28 cellular contexts compared by ENCODE assay signal in the genomic region with DNA sequence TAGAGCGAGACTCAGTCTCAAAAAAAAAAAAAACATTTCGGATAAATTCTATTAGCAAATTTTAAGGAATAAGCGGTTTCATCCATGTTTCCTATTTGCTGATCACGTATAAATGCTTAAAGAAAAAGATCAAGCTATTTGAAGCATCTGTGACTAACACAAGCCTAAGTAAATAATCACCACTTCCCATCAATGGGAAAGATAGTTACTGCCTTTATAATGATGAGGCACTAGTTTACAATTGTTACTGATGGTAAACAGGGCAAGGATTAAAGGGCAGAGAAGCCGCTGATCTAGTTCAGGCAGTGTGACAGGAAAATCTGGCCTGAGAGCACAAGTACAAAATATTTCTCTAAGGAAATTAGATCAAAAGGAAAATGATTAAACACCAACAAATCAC. TPM values are rescaled to one million over a fixed set of nuclear protein-coding genes. Genes with fewer than 3 reads are reported as not detected.
"Had no signal": no experiment of that assay in that cellular context is flagged by ENCODE, and none has a peak within 500 bp of the region (broad histone marks: within the 10 kb centered on the region; RNA-seq: fewer than 3 reads in every experiment).

No MANE protein-coding gene starts in this region.

- H3K4me1 ChIP-seq: foreskin keratinocyte, transverse colon, vagina had no signal

- H3K9me3 ChIP-seq: mucosa of descending colon, sigmoid colon, transverse colon, vagina had no signal

- H3K27ac ChIP-seq: foreskin keratinocyte, sigmoid colon, transverse colon, vagina had no signal

- ATAC-seq: foreskin keratinocyte, left ventricle myocardium superior, mucosa of descending colon, WTC11 had no signal

- DNase-seq: activated CD4-positive, alpha-beta T cell treated with anti-CD3 and anti-CD28 coated beads, Interleukin-2, amount 50 U/mL, for 4 hours; activated CD8-positive, alpha-beta memory T cell treated with anti-CD3 and anti-CD28 coated beads for 24 hours; activated CD8-positive, alpha-beta memory T cell treated with anti-CD3 and anti-CD28 coated beads, Interleukin-2, amount 50 U/mL, for 4 hours; activated effector memory CD4-positive, alpha-beta T cell treated with Interleukin-2 at 50 U/mL for 16 hours; activated naive CD4-positive, alpha-beta T cell treated with anti-CD3 and anti-CD28 coated beads for 36 hours; activated naive CD8-positive, alpha-beta T cell treated with anti-CD3 and anti-CD28 coated beads, Interleukin-2, amount 10 ng/mL, durations not matched to agents 7 days and 5 days; activated T-cell treated with anti-CD3 and anti-CD28 coated beads, Interleukin-2, amount 50 U/mL, for 48 hours; amygdala; cerebellar nuclear complex; cortex of kidney; endodermal cell; erythroblast; foreskin keratinocyte; left ventricle myocardium superior; mesendoderm; mucosa of descending colon; nucleus accumbens; posterior cingulate gyrus; sigmoid colon; stimulated activated CD4-positive, alpha-beta T cell treated with anti-CD3 and anti-CD28 coated beads, Interleukin-2, amount 100 ng/mL, for 48 hours; stimulated activated CD8-positive, alpha-beta memory T cell treated with anti-CD3 and anti-CD28 coated beads, Interleukin-4, amount 100 ng/mL, for 48 hours; stimulated activated naive B cell treated with anti-CD40 and anti-IgM and Interleukin-4, amounts not matched to agents 10 μg/mL and 1 μg/mL and 100 μg/mL, for 72 hours; T-helper 9 cell; transverse colon had no signal

- H3K4me3 ChIP-seq: mucosa of descending colon, sigmoid colon, transverse colon, vagina had no signal

- H3K27me3 ChIP-seq: foreskin keratinocyte, sigmoid colon, transverse colon, vagina had no signal

RNA-seq across cellular contexts. Expression of gene CILP, which starts 39.8 kb away (rescaled TPM):
- total RNA-seq: activated naive CD4-positive, alpha-beta T cell treated with anti-CD3 and anti-CD28 coated beads for 36 hours; foreskin keratinocyte; kidney epithelial cell; T-helper 1 cell treated with Interleukin-12 subunit alpha and Interleukin-12 subunit beta and Interleukin-4 antibody, amounts not matched to agents 30 ng/mL and 1 ng/mL, for 36 hours; WTC11 had no signal
- polyA plus RNA-seq: foreskin keratinocyte had no signal
